20 cellular contexts compared by ENCODE assay signal in genomic region chr10:28130267-28130666, GRCh38.
DNase-seq lines count a peak whose midpoint lies in the region; ATAC-seq, FAIRE-seq and TF ChIP-seq lines count a peak whose summit lies in the region.
"Had no signal": no experiment of that assay in that cellular context is flagged by ENCODE, and none has a peak within 500 bp of the region (broad histone marks: within the 10 kb centered on the region; RNA-seq: fewer than 3 reads in every experiment).

No MANE protein-coding gene starts in this region.

- TF ChIP-seq CTCF in endothelial cell of umbilical vein (IDR thresholded peaks at IDR 0.05; ENCODE audit: extremely low read depth in 1 of 2, insufficient read depth in 1 of 2, low read depth in 1 of 2, low read length in 2 of 2), result no peak
- TF ChIP-seq CTCF in osteocyte (IDR thresholded peaks at IDR 0.05), result no peak
- no peak for TF ChIP-seq CTCF in vagina (IDR thresholded peaks at IDR 0.05)

- peak overlapping the region; percentile 72 for H3K9ac ChIP-seq in endothelial cell of umbilical vein (replicated peaks; ENCODE audit: extremely low read depth, insufficient read depth, low read length)

- no peaks in the 10 kb centered on the region for H4K20me1 ChIP-seq in endothelial cell of umbilical vein (replicated peaks; ENCODE audit: control insufficient read depth, extremely low read depth, insufficient read depth, low read length)

- no peak for ATAC-seq in GM18520 (IDR thresholded peaks at IDR 0.05; ENCODE audit: unreplicated experiment)
- ATAC-seq: activated CD4-positive, CD25-positive, alpha-beta regulatory T cell treated with anti-CD3 and anti-CD28 coated beads, Interleukin-2, amount 50 U/mL, for 24 hours; GM23338; stimulated activated memory B cell treated with anti-CD40 and anti-IgM and Interleukin-4, amounts not matched to agents 10 μg/mL and 1 μg/mL and 100 μg/mL, for 72 hours had no signal

- H3K4me3 ChIP-seq in endothelial cell of umbilical vein (replicated peaks in 1 of 3; ENCODE audit: insufficient read depth in 1 of 3, low read depth in 1 of 3, low read length in 3 of 3) (peak overlapping the region in 1 of 3 experiments; percentile 34), vagina (no peak overlapping the region)
- no peak overlapping the region for H3K4me3 ChIP-seq in effector memory CD4-positive, alpha-beta T cell (ENCODE audit: insufficient read depth, low read depth, low read length, poor library complexity, severe bottlenecking)
- H3K4me3 ChIP-seq: colonic mucosa, GM23338, uterus had no signal

- CTCF ChIA-PET in endothelial cell of umbilical vein (lab: Charles Lee), result interaction anchor here (0.8 to 1.8 kb wide), 11 partner anchors 9 to 346 kb away, joined by 3 to 10 read pairs (median 3); no protein-coding TSS in a partner anchor

- H3K4me3 Mint-ChIP-seq in osteocyte (ENCODE audit: unreplicated experiment), result no peak overlapping the region
- H3K4me3 Mint-ChIP-seq: activated naive CD8-positive, alpha-beta T cell treated with anti-CD3 and anti-CD28 coated beads for 36 hours; CD4-positive, alpha-beta memory T cell; GM23338; naive B cell; stimulated activated memory B cell treated with anti-CD40 and anti-IgM and Interleukin-4, amounts not matched to agents 10 μg/mL and 1 μg/mL and 100 μg/mL, for 72 hours had no signal

- peaks cover 60% of the 10 kb centered on the region for H3K36me3 Mint-ChIP-seq in osteocyte (ENCODE audit: unreplicated experiment)

- H3K27ac ChIP-seq in endothelial cell of umbilical vein (ENCODE audit: insufficient read depth, low read depth, low read length), result peak overlapping the region; percentile 90
- H3K27ac ChIP-seq in vagina, result no peak overlapping the region
- no peak overlapping the region for H3K27ac ChIP-seq in effector memory CD4-positive, alpha-beta T cell (ENCODE audit: insufficient read depth, low read length, poor library complexity, severe bottlenecking)
- H3K27ac ChIP-seq: colonic mucosa, uterus had no signal

- no peaks in the 10 kb centered on the region for H3K9me3 ChIP-seq in endothelial cell of umbilical vein (replicated peaks; ENCODE audit: control insufficient read depth, insufficient read depth, low read length)
- H3K9me3 ChIP-seq in vagina, result no peaks in the 10 kb centered on the region
- no peaks in the 10 kb centered on the region for H3K9me3 ChIP-seq in effector memory CD4-positive, alpha-beta T cell (ENCODE audit: control insufficient read depth, low read length)
- H3K9me3 ChIP-seq: colonic mucosa, uterus had no signal

- no peaks in the 10 kb centered on the region for H3K9me1 ChIP-seq in endothelial cell of umbilical vein (replicated peaks; ENCODE audit: control insufficient read depth, extremely low read depth, insufficient read depth, low read length)

- H3K9me3 Mint-ChIP-seq in osteocyte (ENCODE audit: unreplicated experiment), result peaks cover 18% of the 10 kb centered on the region

- H3K27me3 ChIP-seq in endothelial cell of umbilical vein (ENCODE audit: control insufficient read depth in 2 of 2, insufficient read depth in 2 of 2, low read length in 2 of 2), result no peaks in the 10 kb centered on the region
- no peaks in the 10 kb centered on the region for H3K27me3 ChIP-seq in vagina
- no peaks in the 10 kb centered on the region for H3K27me3 ChIP-seq in effector memory CD4-positive, alpha-beta T cell (replicated peaks; ENCODE audit: control insufficient read depth, insufficient read depth, low read length, poor library complexity, severe bottlenecking)
- H3K27me3 ChIP-seq: colonic mucosa, uterus had no signal

- TF ChIP-seq POLR2A in endothelial cell of umbilical vein (IDR thresholded peaks at IDR 0.05; ENCODE audit: low read depth, low read length), result no peak
- no peak for TF ChIP-seq POLR2A in vagina (IDR thresholded peaks at IDR 0.05)

- H3K4me2 ChIP-seq in endothelial cell of umbilical vein (ENCODE audit: insufficient read depth, low read length), result peak overlapping the region; percentile 92
- H3K4me2 ChIP-seq: GM23338 had no signal

- H3K4me1 Mint-ChIP-seq in osteocyte (ENCODE audit: unreplicated experiment), result peaks cover 8% of the 10 kb centered on the region
- H3K4me1 Mint-ChIP-seq: GM23338; naive B cell; stimulated activated memory B cell treated with anti-CD40 and anti-IgM and Interleukin-4, amounts not matched to agents 10 μg/mL and 1 μg/mL and 100 μg/mL, for 72 hours had no signal

- peak; percentile 98 for FAIRE-seq in endothelial cell of umbilical vein (lab: Jason Lieb, UNC)

- H2AFZ ChIP-seq in endothelial cell of umbilical vein (ENCODE audit: low read depth, low read length), result peak overlapping the region; percentile 58
- H2AFZ ChIP-seq: GM23338 had no signal

- H3K27ac Mint-ChIP-seq in osteocyte (ENCODE audit: unreplicated experiment), result peak overlapping the region; percentile 6
- H3K27ac Mint-ChIP-seq: activated naive CD8-positive, alpha-beta T cell treated with anti-CD3 and anti-CD28 coated beads for 36 hours; CD4-positive, alpha-beta memory T cell; GM23338; stimulated activated memory B cell treated with anti-CD40 and anti-IgM and Interleukin-4, amounts not matched to agents 10 μg/mL and 1 μg/mL and 100 μg/mL, for 72 hours had no signal

- H3K36me3 ChIP-seq in endothelial cell of umbilical vein (ENCODE audit: control insufficient read depth in 2 of 2, extremely low read depth in 1 of 2, insufficient read depth in 2 of 2, low read length in 2 of 2) (no peaks in the 10 kb centered on the region), vagina (no peaks in the 10 kb centered on the region)
- peaks cover 13% of the 10 kb centered on the region for H3K36me3 ChIP-seq in effector memory CD4-positive, alpha-beta T cell (ENCODE audit: control insufficient read depth, insufficient read depth, low read length)
- H3K36me3 ChIP-seq: colonic mucosa, uterus had no signal

- no peaks in the 10 kb centered on the region for H3K79me2 ChIP-seq in endothelial cell of umbilical vein (ENCODE audit: control insufficient read depth, insufficient read depth, low read length)

- no TSS peak for BruUV-seq in endothelial cell of umbilical vein (replicated peaks; lab: Mats Ljungman, UMichigan)

- POLR2A ChIA-PET in endothelial cell of umbilical vein (lab: Charles Lee), result interaction anchor here (1.9 kb wide), 1 partner anchor 9 kb away, joined by 8 read pairs; no protein-coding TSS in a partner anchor

- DNase-seq in EH (ENCODE audit: low read depth) (peak; percentile 91), RKO (ENCODE audit: low spot score) (peak; percentile 36), endothelial cell of umbilical vein (ENCODE audit: low read depth, low spot score) (peak; percentile 79), osteocyte (ENCODE audit: extremely low spot score, unreplicated experiment) (no peak), HUDEP-2 (lab: John Stamatoyannopoulos, UW; ENCODE audit: unreplicated experiment in 76 of 76) (no peak), vagina (ENCODE audit: extremely low spot score in 2 of 2) (no peak)
- no peak for DNase-seq in effector memory CD4-positive, alpha-beta T cell
- DNase-seq: activated naive CD8-positive, alpha-beta T cell treated with anti-CD3 and anti-CD28 coated beads for 36 hours; activated T-cell treated with anti-CD3 and anti-CD28 coated beads for 4 hours; CD4-positive, alpha-beta memory T cell; colonic mucosa; MV-4-11; naive B cell; retina; stimulated activated CD4-positive, alpha-beta T cell treated with anti-CD3 and anti-CD28 coated beads, Interleukin-4, amount 100 ng/mL, for 24 hours; uterus had no signal

- peaks cover 20% of the 10 kb centered on the region for H3K4me1 ChIP-seq in endothelial cell of umbilical vein (ENCODE audit: control insufficient read depth, extremely low read depth, insufficient read depth, low read length)
- no peaks in the 10 kb centered on the region for H3K4me1 ChIP-seq in vagina
- no peaks in the 10 kb centered on the region for H3K4me1 ChIP-seq in effector memory CD4-positive, alpha-beta T cell (ENCODE audit: control insufficient read depth, insufficient read depth, low read length, poor library complexity, severe bottlenecking)
- H3K4me1 ChIP-seq: colonic mucosa, uterus had no signal

- dilution Hi-C loops in endothelial cell of umbilical vein (cut with MboI; ENCODE audit: extremely low pct_ligation_motif_present, low sequenced_read_pairs), result no loop called here

- intact Hi-C loops in endothelial cell of umbilical vein (cut with micrococcal nuclease), result loop anchor here (1.0 kb wide), 2 partner anchors 8 to 41 kb away; no protein-coding TSS in a partner anchor
- intact Hi-C loops in vagina (cut with DNase I), result no loop called here

- no peaks in the 10 kb centered on the region for H3K27me3 Mint-ChIP-seq in osteocyte (ENCODE audit: unreplicated experiment)
- H3K27me3 Mint-ChIP-seq: activated naive CD8-positive, alpha-beta T cell treated with anti-CD3 and anti-CD28 coated beads for 36 hours; CD4-positive, alpha-beta memory T cell; naive B cell; stimulated activated memory B cell treated with anti-CD40 and anti-IgM and Interleukin-4, amounts not matched to agents 10 μg/mL and 1 μg/mL and 100 μg/mL, for 72 hours had no signal

TF ChIP-seq in endothelial cell of umbilical vein, 7 proteins besides CTCF, POLR2A, EP300 and RAD21:
- TF ChIP-seq POLR2AphosphoS5 (IDR thresholded peaks at IDR 0.05; ENCODE audit: insufficient read depth, low read depth, low read length) (peak; percentile 76), JUN (IDR thresholded peaks at IDR 0.05; ENCODE audit: borderline replicate concordance, insufficient read depth, insufficient read length, low read depth) (peak; percentile 83), EZH2 (IDR thresholded peaks at IDR 0.05; ENCODE audit: borderline replicate concordance, low read depth, low read length, severe bottlenecking) (no peak), MYC (IDR thresholded peaks at IDR 0.05; ENCODE audit: low read depth, low read length) (no peak), FOS (IDR thresholded peaks at IDR 0.05; ENCODE audit: borderline replicate concordance, insufficient read depth, low read length) (peak; percentile 78), GATA2 (IDR thresholded peaks at IDR 0.05; ENCODE audit: insufficient read depth, insufficient read length, low read depth, low read length) (peak; percentile 94), MAX (IDR thresholded peaks at IDR 0.05; ENCODE audit: insufficient read depth, insufficient read length) (no peak)

Comparison
In these comparisons a context has a peak if more than half of its experiments do, and no peak if none do; other contexts are left out.
1. DNase-seq: peak in EH (single experiment), RKO (single experiment) and endothelial cell of umbilical vein (single experiment); none in osteocyte (single experiment), HUDEP-2 (0 of 76), vagina (0 of 2) and effector memory CD4-positive, alpha-beta T cell (0 of 3).